In genomic region chr1:169110691-169111447, GRCh38 we compare ENCODE assay signal across 12 cellular contexts. TPM values are rescaled to one million over a fixed set of nuclear protein-coding genes. Genes with fewer than 3 reads are reported as not detected.
DNase-seq lines count a peak whose midpoint lies in the region; ATAC-seq, FAIRE-seq and TF ChIP-seq lines count a peak whose summit lies in the region.
"Had no signal": no experiment of that assay in that cellular context is flagged by ENCODE, and none has a peak within 500 bp of the region (broad histone marks: within the 10 kb centered on the region; RNA-seq: fewer than 3 reads in every experiment).

No MANE protein-coding gene starts in this region.

- WGBS in upper lobe of left lung, 2 donors = 31 to 39% methylated on average over 7 of the region's 7 CpGs

- peak in 1 of 4 donors; percentile 73 for TF ChIP-seq EP300 in upper lobe of left lung (IDR thresholded peaks at IDR 0.05)

- DNase-seq in cardiac muscle cell (ENCODE audit: low read depth in 1 of 2, low spot score in 1 of 2) (peak in 1 of 2 donors; percentile 62), Right ventricle myocardium inferior (ENCODE audit: missing footprints) (no peak), dorsolateral prefrontal cortex (no peak), upper lobe of left lung (peak in 1 of 2 donors; percentile 63), frontal cortex (ENCODE audit: low spot score in 2 of 2) (no peak), NCI-H526 (lab: John Stamatoyannopoulos, UW) (no peak), NCI-H1694 (lab: John Stamatoyannopoulos, UW) (no peak)
- DNase-seq: activated gamma-delta T cell treated with Interleukin-2 at 50 U/mL for 16 hours, NCI-H345 had no signal

- H3K4me1 ChIP-seq in cardiac muscle cell (ENCODE audit: low read depth) (peaks cover 45% of the 10 kb centered on the region), mucosa of stomach (ENCODE audit: control insufficient read depth, insufficient read depth, low read length) (peaks cover 40% of the 10 kb centered on the region), upper lobe of left lung (peaks cover 24 to 49% (median 41%) of the 10 kb centered on the region in 4 donors)

- H3K9me3 ChIP-seq in cardiac muscle cell (ENCODE audit: low read depth) (no peaks in the 10 kb centered on the region), mucosa of stomach (ENCODE audit: control insufficient read depth, low read length) (no peaks in the 10 kb centered on the region), upper lobe of left lung (no peaks in the 10 kb centered on the region)

- peak in 1 of 4 donors; percentile 30 for TF ChIP-seq POLR2A in upper lobe of left lung (IDR thresholded peaks at IDR 0.05)

- FAIRE-seq in frontal cortex (lab: Jason Lieb, UNC) = no peak
- FAIRE-seq: H54, HTR-8/SVneo had no signal

- TF ChIP-seq CTCF in cardiac muscle cell (IDR thresholded peaks at IDR 0.05; ENCODE audit: low read depth, low read length) (no peak), dorsolateral prefrontal cortex (IDR thresholded peaks at IDR 0.05 in 54 of 56, conservative IDR thresholded peaks at IDR 0.05 in 2 of 56; ENCODE audit: low read depth in 1 of 56, partially characterized antibody in 56 of 56) (no peak), upper lobe of left lung (IDR thresholded peaks at IDR 0.05) (no peak)

- H3K27me3 ChIP-seq in cardiac muscle cell (no peaks in the 10 kb centered on the region), dorsolateral prefrontal cortex (no peaks in the 10 kb centered on the region), mucosa of stomach (ENCODE audit: control insufficient read depth, insufficient read depth, low read length) (no peaks in the 10 kb centered on the region), upper lobe of left lung (peaks cover 0 to 4% (median 0%) of the 10 kb centered on the region in 4 donors)

- no peak for ATAC-seq in Right ventricle myocardium inferior
- no peak for ATAC-seq in upper lobe of left lung (ENCODE audit: low FRiP score in 2 of 2)

- H3K9ac ChIP-seq in mucosa of stomach (ENCODE audit: low read length) = peak overlapping the region; percentile 6

- H3K36me3 ChIP-seq in cardiac muscle cell (peaks cover 58% of the 10 kb centered on the region), mucosa of stomach (ENCODE audit: control insufficient read depth, insufficient read depth, low read length) (peaks cover 5% of the 10 kb centered on the region), upper lobe of left lung (peaks cover 0 to 14% (median 7%) of the 10 kb centered on the region in 4 donors)

- H3K27ac ChIP-seq in cardiac muscle cell (no peak overlapping the region), dorsolateral prefrontal cortex (peak overlapping the region in 58 of 59 donors; percentile 84 to 99 (median 97)), upper lobe of left lung (peak overlapping the region; percentile 86 to 95 (median 92))

- intact Hi-C loops in Right ventricle myocardium inferior (cut with DNase I) (no loop called here), dorsolateral prefrontal cortex (cut with DNase I) (loop anchor here in 1 of 2 donors (10.0 kb wide), 1 partner anchor 234 kb away; no protein-coding TSS in a partner anchor)

- peak overlapping the region; percentile 100 for H3K4me3 ChIP-seq in cardiac muscle cell
- peak overlapping the region; percentile 71 to 99 (median 91) for H3K4me3 ChIP-seq in dorsolateral prefrontal cortex
- no peak overlapping the region for H3K4me3 ChIP-seq in mucosa of stomach (ENCODE audit: low read length)
- peak overlapping the region in 3 of 4 donors; percentile 65 to 87 (median 81) for H3K4me3 ChIP-seq in upper lobe of left lung

RNA-seq across cellular contexts. Expression of gene ATP1B1, which starts 4.4 kb away (rescaled TPM):
- total RNA-seq in cardiac muscle cell (602 and 603 TPM in 2 replicates), Right ventricle myocardium inferior (335 TPM), dorsolateral prefrontal cortex (1,000 to 10,000 TPM in 2 of 120 experiments, 100 to 1,000 TPM in 118; 155 to 1,070 (median 769) TPM), upper lobe of left lung (100 to 1,000 TPM in 5 of 6 donors, 10 to 100 TPM in 1; 31.4 to 309 (median 172) TPM), frontal cortex (235 TPM)
- 220 and 285 TPM in 2 replicates for polyA plus RNA-seq in cardiac muscle cell
